12 cellular contexts compared by ENCODE assay signal in genomic region chr4:153137168-153137567, GRCh38.
DNase-seq lines count a peak whose midpoint lies in the region; ATAC-seq and TF ChIP-seq lines count a peak whose summit lies in the region.
"Had no signal": no experiment of that assay in that cellular context is flagged by ENCODE, and none has a peak within 500 bp of the region (broad histone marks: within the 10 kb centered on the region; RNA-seq: fewer than 3 reads in every experiment).

No MANE protein-coding gene starts in this region.

- no peak for TF ChIP-seq POLR2A in uterus (IDR thresholded peaks at IDR 0.05)

- H3K9me3 ChIP-seq in left ventricle myocardium inferior (replicated peaks) (no peaks in the 10 kb centered on the region), uterus (no peaks in the 10 kb centered on the region)
- H3K9me3 ChIP-seq: heart left ventricle had no signal

- no peak for TF ChIP-seq CTCF in left ventricle myocardium inferior (IDR thresholded peaks at IDR 0.05; ENCODE audit: borderline replicate concordance)
- no peak for TF ChIP-seq CTCF in astrocyte of the cerebellum (IDR thresholded peaks at IDR 0.05; ENCODE audit: low read depth, low read length, missing control alignments)
- no peak for TF ChIP-seq CTCF in uterus (IDR thresholded peaks at IDR 0.05)

- H3K36me3 ChIP-seq in left ventricle myocardium inferior (no peaks in the 10 kb centered on the region), uterus (no peaks in the 10 kb centered on the region)
- H3K36me3 ChIP-seq: heart left ventricle had no signal

- H3K4me3 ChIP-seq in left ventricle myocardium inferior (no peak overlapping the region), astrocyte of the cerebellum (ENCODE audit: low read depth, low read length) (no peak overlapping the region), uterus (no peak overlapping the region)
- H3K4me3 ChIP-seq: heart left ventricle had no signal

- H3K27me3 ChIP-seq in left ventricle myocardium inferior (ENCODE audit: low read depth) = peaks cover 5% of the 10 kb centered on the region
- no peaks in the 10 kb centered on the region for H3K27me3 ChIP-seq in uterus
- H3K27me3 ChIP-seq: heart left ventricle had no signal

- intact Hi-C loops in left cardiac atrium (cut with DNase I) (no loop called here), left ventricle myocardium inferior (cut with micrococcal nuclease) (no loop called here), uterus (cut with DNase I; ENCODE audit: low total_unique reads) (no loop called here)

- ATAC-seq in left cardiac atrium = peak; percentile 72 to 93
- ATAC-seq in activated CD4-positive, CD25-positive, alpha-beta regulatory T cell treated with anti-CD3 and anti-CD28 coated beads, Interleukin-2, amount 50 U/mL, for 24 hours = no peak
- ATAC-seq: natural killer cell treated with Interleukin-12 subunit alpha and Interleukin-12 subunit beta and Interleukin-15 and Interleukin-18, amount 100 ng/mL, for 72 hours had no signal

- no peaks in the 10 kb centered on the region for H3K4me1 ChIP-seq in left ventricle myocardium inferior
- no peaks in the 10 kb centered on the region for H3K4me1 ChIP-seq in uterus

- no peak overlapping the region for H3K27ac ChIP-seq in left ventricle myocardium inferior (replicated peaks)
- H3K27ac ChIP-seq in uterus = no peak overlapping the region
- H3K27ac ChIP-seq: heart left ventricle had no signal

- peak; percentile 55 for DNase-seq in left cardiac atrium
- no peak for DNase-seq in left ventricle myocardium inferior
- peak; percentile 86 for DNase-seq in astrocyte of the cerebellum (ENCODE audit: low read depth)
- DNase-seq in hepatic stellate cell (ENCODE audit: low spot score) = peak; percentile 76
- DNase-seq in uterus = peak; percentile 62 to 73
- DNase-seq in NK-92 treated with Interleukin-12 subunit alpha and Interleukin-12 subunit beta, amount 100 ng/mL, for 24 hours (lab: John Stamatoyannopoulos, UW) = no peak
- no peak for DNase-seq in middle frontal gyrus (ENCODE audit: extremely low spot score, low spot score)
- DNase-seq: activated CD4-positive, alpha-beta T cell treated with anti-CD3 and anti-CD28 coated beads, Interleukin-2, amount 50 U/mL, for 4 hours; heart left ventricle; NCI-H1436 treated with DMSO at 0.1 percent for 48 hours had no signal

- in situ Hi-C loops in astrocyte of the cerebellum (cut with HindIII; ENCODE audit: low sequenced_read_pairs) = no loop called here

Comparison
In these comparisons a context has a peak if more than half of its experiments do, and no peak if none do; other contexts are left out.
1. DNase-seq: peak in left cardiac atrium (single experiment), astrocyte of the cerebellum (single experiment), hepatic stellate cell (single experiment) and uterus (2 of 2); none in left ventricle myocardium inferior (single experiment), NK-92 treated with Interleukin-12 subunit alpha and Interleukin-12 subunit beta, amount 100 ng/mL, for 24 hours (single experiment) and middle frontal gyrus (single experiment).
2. ATAC-seq: peak in left cardiac atrium (2 of 2); none in activated CD4-positive, CD25-positive, alpha-beta regulatory T cell treated with anti-CD3 and anti-CD28 coated beads, Interleukin-2, amount 50 U/mL, for 24 hours (0 of 2).